ENCODE assay signal across 17 cellular contexts in the genomic region with DNA sequence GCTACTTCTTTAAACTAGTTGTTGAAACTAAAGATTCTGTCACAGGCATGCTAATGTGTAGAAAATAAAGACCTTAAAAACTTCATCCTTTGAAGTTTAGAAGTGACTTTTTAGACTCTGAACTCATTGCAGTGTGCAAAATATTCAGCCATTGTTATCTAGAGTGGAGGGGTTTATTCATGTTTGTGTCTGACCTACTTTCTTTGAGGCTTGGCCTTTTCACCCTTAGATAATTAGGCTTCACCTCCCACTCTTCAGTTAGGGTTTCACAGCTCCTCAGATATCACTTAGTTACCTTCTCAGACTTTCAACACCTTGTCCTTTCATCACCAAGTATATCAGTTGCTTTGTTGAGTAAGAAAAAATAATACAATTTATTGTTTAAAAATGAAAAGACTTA.
A peak's percentile ranks its signal among the peaks of the same experiment; 100 is the strongest.
DNase-seq lines count a peak whose midpoint lies in the region; ATAC-seq, FAIRE-seq and TF ChIP-seq lines count a peak whose summit lies in the region.
"Had no signal": no experiment of that assay in that cellular context is flagged by ENCODE, and none has a peak within 500 bp of the region (broad histone marks: within the 10 kb centered on the region; RNA-seq: fewer than 3 reads in every experiment).

No MANE protein-coding gene starts in this region.

- peak; percentile 61 for FAIRE-seq in D721Med (lab: Jason Lieb, UNC)
- FAIRE-seq: HTR-8/SVneo had no signal

- no peaks in the 10 kb centered on the region for H3K36me3 ChIP-seq in neural progenitor cell
- H3K36me3 ChIP-seq: Peyer's patch had no signal

- no peak overlapping the region for H3K27ac Mint-ChIP-seq in activated naive CD4-positive, alpha-beta T cell treated with anti-CD3 and anti-CD28 coated beads, Interleukin-2, amount 50 U/mL, for 24 hours
- H3K27ac Mint-ChIP-seq in neural progenitor cell = no peak overlapping the region

- ATAC-seq in GM19328 (IDR thresholded peaks at IDR 0.05; ENCODE audit: unreplicated experiment) = no peak
- ATAC-seq: Right ventricle myocardium inferior had no signal

- no peaks in the 10 kb centered on the region for H3K27me3 ChIP-seq in neural progenitor cell
- H3K27me3 ChIP-seq: Peyer's patch had no signal

- H3K4me3 ChIP-seq in neural progenitor cell = no peak overlapping the region
- H3K4me3 ChIP-seq: Peyer's patch had no signal

- no peaks in the 10 kb centered on the region for H3K27me3 Mint-ChIP-seq in activated naive CD4-positive, alpha-beta T cell treated with anti-CD3 and anti-CD28 coated beads, Interleukin-2, amount 50 U/mL, for 24 hours
- H3K27me3 Mint-ChIP-seq in neural progenitor cell (ENCODE audit: insufficient read depth, low read depth) = no peaks in the 10 kb centered on the region

- peaks cover 9% of the 10 kb centered on the region for H3K4me1 ChIP-seq in neural progenitor cell
- H3K4me1 ChIP-seq: Peyer's patch had no signal

- H3F3A ChIP-seq in neural progenitor cell (ENCODE audit: low read depth) = no peaks in the 10 kb centered on the region

- peak overlapping the region; percentile 12 for H3K4me2 ChIP-seq in neural progenitor cell

- no peaks in the 10 kb centered on the region for H3K9me3 Mint-ChIP-seq in activated naive CD4-positive, alpha-beta T cell treated with anti-CD3 and anti-CD28 coated beads, Interleukin-2, amount 50 U/mL, for 24 hours
- H3K9me3 Mint-ChIP-seq in neural progenitor cell = no peaks in the 10 kb centered on the region

- no peaks in the 10 kb centered on the region for H3K79me2 ChIP-seq in neural progenitor cell (ENCODE audit: low read depth)

- H3K4me3 Mint-ChIP-seq in activated naive CD4-positive, alpha-beta T cell treated with anti-CD3 and anti-CD28 coated beads, Interleukin-2, amount 50 U/mL, for 24 hours = peak overlapping the region; percentile 36
- no peak overlapping the region for H3K4me3 Mint-ChIP-seq in neural progenitor cell

- H3K36me3 Mint-ChIP-seq in activated naive CD4-positive, alpha-beta T cell treated with anti-CD3 and anti-CD28 coated beads, Interleukin-2, amount 50 U/mL, for 24 hours = peaks cover 4% of the 10 kb centered on the region
- H3K36me3 Mint-ChIP-seq in neural progenitor cell = no peaks in the 10 kb centered on the region

- no peak for TF ChIP-seq CTCF in D721Med (IDR thresholded peaks at IDR 0.05; ENCODE audit: insufficient read depth, missing control alignments)
- TF ChIP-seq CTCF in neural progenitor cell (IDR thresholded peaks at IDR 0.05) = no peak

- no peaks in the 10 kb centered on the region for H4K20me1 ChIP-seq in neural progenitor cell (ENCODE audit: low read depth)

- H3K9me3 ChIP-seq in neural progenitor cell (ENCODE audit: low read depth) = no peaks in the 10 kb centered on the region
- H3K9me3 ChIP-seq: Peyer's patch had no signal

- H3K9ac ChIP-seq in neural progenitor cell = no peak overlapping the region

- H3K27ac ChIP-seq in neural progenitor cell = no peak overlapping the region
- H3K27ac ChIP-seq: HL-60, Peyer's patch had no signal

- H2AFZ ChIP-seq in neural progenitor cell (replicated peaks) = no peak overlapping the region

- DNase-seq in activated naive CD4-positive, alpha-beta T cell (lab: John Stamatoyannopoulos, UW) = no peak
- DNase-seq in D721Med (ENCODE audit: insufficient read length, low spot score) (no peak), amniotic epithelial cell (ENCODE audit: low read depth) (peak; percentile 8), neural progenitor cell (ENCODE audit: low spot score) (peak; percentile 4), NCI-H2227 treated with DMSO at 0.1 percent for 48 hours (lab: John Stamatoyannopoulos, UW) (no peak)
- no peak for DNase-seq in activated effector memory CD4-positive, alpha-beta T cell treated with Interleukin-2 at 50 U/mL for 16 hours
- DNase-seq: C1 segment of cervical spinal cord, Calu3, HCEC 1CT, NCI-H187, NCI-H2171, Peyer's patch had no signal

- peaks cover 42% of the 10 kb centered on the region for H3K4me1 Mint-ChIP-seq in activated naive CD4-positive, alpha-beta T cell treated with anti-CD3 and anti-CD28 coated beads, Interleukin-2, amount 50 U/mL, for 24 hours
- H3K4me1 Mint-ChIP-seq in neural progenitor cell = peaks cover 5% of the 10 kb centered on the region

Comparison
In these comparisons a context has a peak if more than half of its experiments do, and no peak if none do; other contexts are left out.
1. DNase-seq: peak in amniotic epithelial cell (single experiment) and neural progenitor cell (single experiment); none in activated naive CD4-positive, alpha-beta T cell (0 of 4), D721Med (single experiment), activated effector memory CD4-positive, alpha-beta T cell treated with Interleukin-2 at 50 U/mL for 16 hours (single experiment) and NCI-H2227 treated with DMSO at 0.1 percent for 48 hours (single experiment).